1 cellular context compared by ENCODE assay signal in genomic region chr1:111599781-111600180, GRCh38.
TF ChIP-seq lines count a peak whose summit lies in the region.

No MANE protein-coding gene starts in this region.

TF ChIP-seq in GM12878, 131 proteins besides CTCF, POLR2A, EP300 and RAD21 (continued from another document):
- no peak for TF ChIP-seq RCOR1 (conservative IDR thresholded peaks at IDR 0.05; ENCODE audit: low read depth, low read length)
- peak; percentile 29; the same call in 1 of the 2 replicates for TF ChIP-seq USF2 (IDR thresholded peaks at IDR 0.05; ENCODE audit: borderline replicate concordance, low read depth, low read length)
- no peak for TF ChIP-seq RB1 (IDR thresholded peaks at IDR 0.05; ENCODE audit: borderline replicate concordance)
- TF ChIP-seq ATF2 (IDR thresholded peaks at IDR 0.05; ENCODE audit: low read length), result 0 out of 2 replicates have a peak, but pooled peaks have one; percentile 27
- TF ChIP-seq HDGF (IDR thresholded peaks at IDR 0.05), result no peak
- no peak for TF ChIP-seq ZBTB4 (CRISPR knock-in tag; IDR thresholded peaks at IDR 0.05)
- no peak for TF ChIP-seq E2F4 (IDR thresholded peaks at IDR 0.05; ENCODE audit: low read depth, low read length)
- TF ChIP-seq IKZF2 (IDR thresholded peaks at IDR 0.05), result peak in 1 of 2 experiments; percentile 19; a peak in 2 of 4 replicates
- no peak for TF ChIP-seq CBFB (IDR thresholded peaks at IDR 0.05; ENCODE audit: low read depth)
- no peak for TF ChIP-seq BCL11A (IDR thresholded peaks at IDR 0.05; ENCODE audit: low read depth, low read length)
- no peak for TF ChIP-seq ELK1 (IDR thresholded peaks at IDR 0.05; ENCODE audit: low read depth, low read length)
- peak; percentile 61; the same call in 1 of the 2 replicates for TF ChIP-seq ZNF384 (IDR thresholded peaks at IDR 0.05; ENCODE audit: borderline replicate concordance, low read depth, low read length)
- no peak for TF ChIP-seq BCL3 (IDR thresholded peaks at IDR 0.05; ENCODE audit: borderline replicate concordance, insufficient read depth, low read depth, low read length, poor library complexity, severe bottlenecking)
- no peak for TF ChIP-seq HDAC6 (IDR thresholded peaks at IDR 0.05; ENCODE audit: unreplicated experiment)
- TF ChIP-seq ZBTB33 (IDR thresholded peaks at IDR 0.05), result no peak
- no peak for TF ChIP-seq ZSCAN29 (IDR thresholded peaks at IDR 0.05)
- no peak for TF ChIP-seq SMC3 (IDR thresholded peaks at IDR 0.05; ENCODE audit: borderline replicate concordance, low read length)
- no peak for TF ChIP-seq TCF12 (IDR thresholded peaks at IDR 0.05; ENCODE audit: low read depth, low read length)
- no peak for TF ChIP-seq MYB (IDR thresholded peaks at IDR 0.05; ENCODE audit: borderline replicate concordance, low read depth, low read length)
- TF ChIP-seq STAT1 (conservative IDR thresholded peaks at IDR 0.05), result no peak
- peak; percentile 46; the same call in 1 of the 2 replicates for TF ChIP-seq BACH1 (IDR thresholded peaks at IDR 0.05; ENCODE audit: borderline replicate concordance)
- no peak for TF ChIP-seq EZH2 (IDR thresholded peaks at IDR 0.05; ENCODE audit: borderline replicate concordance, control insufficient read depth, low read depth, low read length)
- TF ChIP-seq RELA (IDR thresholded peaks at IDR 0.05; ENCODE audit: borderline replicate concordance, partially characterized antibody), result no peak
- TF ChIP-seq YBX1 (IDR thresholded peaks at IDR 0.05), result no peak
- no peak for TF ChIP-seq PAX5 (IDR thresholded peaks at IDR 0.05; ENCODE audit: borderline replicate concordance, low read depth, low read length)
- TF ChIP-seq ATF3 (IDR thresholded peaks at IDR 0.05; ENCODE audit: borderline replicate concordance, extremely low read depth, low read depth, low read length), result no peak
- TF ChIP-seq ZNF592 (IDR thresholded peaks at IDR 0.05), result no peak; the same call in 1 of the 2 replicates
- no peak for TF ChIP-seq NR2F1 (conservative IDR thresholded peaks at IDR 0.05)
- no peak for TF ChIP-seq KLF5 (IDR thresholded peaks at IDR 0.05; ENCODE audit: partially characterized antibody)
- TF ChIP-seq CEBPZ (IDR thresholded peaks at IDR 0.05; ENCODE audit: low read depth, low read length), result no peak
- no peak for TF ChIP-seq RBBP5 (conservative IDR thresholded peaks at IDR 0.05)
- TF ChIP-seq TBL1XR1 (IDR thresholded peaks at IDR 0.05; ENCODE audit: low read depth, low read length), result 0 out of 2 replicates have a peak, but pooled peaks have one; percentile 68
- peak; percentile 54; the same call in 1 of the 2 replicates for TF ChIP-seq CREM (IDR thresholded peaks at IDR 0.05; ENCODE audit: low read depth)
- no peak for TF ChIP-seq KDM1A (IDR thresholded peaks at IDR 0.05; ENCODE audit: borderline replicate concordance)
- TF ChIP-seq STAT3 (IDR thresholded peaks at IDR 0.05; ENCODE audit: low read depth, low read length), result no peak
- TF ChIP-seq SUZ12 (IDR thresholded peaks at IDR 0.05; ENCODE audit: unreplicated experiment), result no peak
